In genomic region chr15:54812383-54812782, GRCh38 we compare ENCODE assay signal across 20 cellular contexts.
DNase-seq lines count a peak whose midpoint lies in the region; ATAC-seq, FAIRE-seq and TF ChIP-seq lines count a peak whose summit lies in the region.
"Had no signal": no experiment of that assay in that cellular context is flagged by ENCODE, and none has a peak within 500 bp of the region (broad histone marks: within the 10 kb centered on the region; RNA-seq: fewer than 3 reads in every experiment).

No MANE protein-coding gene starts in this region.

- no peaks in the 10 kb centered on the region for H3K36me3 ChIP-seq in pancreas
- H3K36me3 ChIP-seq: BLaER1, HAP-1 had no signal

- no peak overlapping the region for H3K27ac ChIP-seq in pancreas
- H3K27ac ChIP-seq: BLaER1, C4-2B had no signal

- in situ Hi-C loops in Caki2 (cut with HindIII; ENCODE audit: low pct_unique_long_range_greater_than_20kb, low sequenced_read_pairs): no loop called here

- DNase-seq in Caki2 (ENCODE audit: low read depth) (peak; percentile 6), DMS53 treated with DMSO at 0.1 percent for 48 hours (lab: John Stamatoyannopoulos, UW; ENCODE audit: unreplicated experiment) (peak; percentile 12), LNCaP clone FGC (ENCODE audit: low read depth) (peak; percentile 83), pancreas (peak in 2 of 6 donors; percentile 8 to 25), DMS79 (lab: John Stamatoyannopoulos, UW) (no peak)
- no peak for DNase-seq in activated naive CD4-positive, alpha-beta T cell treated with Interleukin-2 at 50 U/mL for 16 hours
- no peak for DNase-seq in stimulated activated CD4-positive, alpha-beta T cell treated with anti-CD3 and anti-CD28 coated beads, Interleukin-4, amount 100 ng/mL, for 4 hours
- DNase-seq: Caco-2; CD4-positive, CD25-positive, alpha-beta regulatory T cell; CD8-positive, alpha-beta T cell; DMS153; DND-41; GDM1; HFFc6 had no signal

- peak; percentile 50 to 80 (median 76) for ATAC-seq in pancreas
- ATAC-seq: CD8-positive, alpha-beta T cell; GM12878; GM23338 had no signal

- no peak for TF ChIP-seq CTCF in LNCaP clone FGC (IDR thresholded peaks at IDR 0.05; ENCODE audit: control insufficient read depth, extremely low read depth, insufficient read depth)
- TF ChIP-seq CTCF in pancreas (IDR thresholded peaks at IDR 0.05): no peak

- FAIRE-seq in pancreas (lab: Jason Lieb, UNC): no peak
- FAIRE-seq: GM12878, H54 had no signal

- H3K4me1 ChIP-seq in pancreas: peaks cover 0 to 8% (median 4%) of the 10 kb centered on the region in 3 donors
- H3K4me1 ChIP-seq: BLaER1, Caco-2, HAP-1 had no signal

- no peaks in the 10 kb centered on the region for H3K9me3 ChIP-seq in pancreas
- H3K9me3 ChIP-seq: BLaER1, Caco-2, HAP-1 had no signal

- no peak overlapping the region for H3K4me3 ChIP-seq in LNCaP clone FGC (ENCODE audit: low read depth, low read length)
- no peak overlapping the region for H3K4me3 ChIP-seq in pancreas
- H3K4me3 ChIP-seq: BLaER1, GM12878, GM23338, HAP-1 had no signal

- intact Hi-C loops in pancreas (cut with DNase I): no loop called here

- no peaks in the 10 kb centered on the region for H3K27me3 ChIP-seq in pancreas
- H3K27me3 ChIP-seq: BLaER1 had no signal

Comparison
In these comparisons a context has a peak if more than half of its experiments do, and no peak if none do; other contexts are left out.
1. DNase-seq: peak in Caki2 (single experiment), DMS53 treated with DMSO at 0.1 percent for 48 hours (single experiment) and LNCaP clone FGC (single experiment); none in DMS79 (single experiment), activated naive CD4-positive, alpha-beta T cell treated with Interleukin-2 at 50 U/mL for 16 hours (single experiment) and stimulated activated CD4-positive, alpha-beta T cell treated with anti-CD3 and anti-CD28 coated beads, Interleukin-4, amount 100 ng/mL, for 4 hours (0 of 2).